In genomic region chr4:105657117-105657765, GRCh38 we compare ENCODE assay signal across 23 cellular contexts.
"Had no signal": no experiment of that assay in that cellular context is flagged by ENCODE, and none has a peak within 500 bp of the region (broad histone marks: within the 10 kb centered on the region; RNA-seq: fewer than 3 reads in every experiment).

No MANE protein-coding gene starts in this region.

- H3K27me3 ChIP-seq: gastrocnemius medialis, heart right ventricle, right lobe of liver, spleen, testis, tibial nerve, upper lobe of right lung, vagina had no signal

- H3K36me3 ChIP-seq: gastrocnemius medialis, heart right ventricle, prostate gland, right lobe of liver, spleen, tibial nerve, upper lobe of right lung, vagina had no signal

- H3K4me3 ChIP-seq: gastrocnemius medialis, heart right ventricle, prostate gland, right lobe of liver, spleen, testis, tibial nerve, upper lobe of right lung, vagina had no signal

- H3K4me1 Mint-ChIP-seq: naive thymus-derived CD4-positive, alpha-beta T cell; nephron progenitor cell; stimulated activated memory B cell treated with anti-CD40 and anti-IgM and Interleukin-4, amounts not matched to agents 10 μg/mL and 1 μg/mL and 100 μg/mL, for 72 hours; stimulated activated naive CD8-positive, alpha-beta T cell treated with anti-CD3 and anti-CD28 coated beads, Interleukin-15, amount 100 ng/mL, for 72 hours had no signal

- H3K27me3 Mint-ChIP-seq: stimulated activated memory B cell treated with anti-CD40 and anti-IgM and Interleukin-4, amounts not matched to agents 10 μg/mL and 1 μg/mL and 100 μg/mL, for 72 hours; stimulated activated naive CD8-positive, alpha-beta T cell treated with anti-CD3 and anti-CD28 coated beads, Interleukin-15, amount 100 ng/mL, for 72 hours had no signal

- DNase-seq: effector memory CD8-positive, alpha-beta T cell; erythroblast; gastrocnemius medialis; heart right ventricle; hypothalamus; kidney glomerular epithelial cell; naive thymus-derived CD4-positive, alpha-beta T cell; nephron progenitor cell; retina; right lobe of liver; spleen; stimulated activated CD4-positive, alpha-beta T cell treated with anti-CD3 and anti-CD28 coated beads, Interleukin-15, amount 100 ng/mL, for 24 hours; stimulated activated CD4-positive, alpha-beta T cell treated with anti-CD3 and anti-CD28 coated beads, Interleukin-1b, Interleukin-23, amount 100 ng/mL, for 48 hours; stimulated activated CD4-positive, alpha-beta T cell treated with anti-CD3 and anti-CD28 coated beads, Interleukin-4, amount 100 ng/mL, for 24 hours; stimulated activated naive CD8-positive, alpha-beta T cell treated with anti-CD3 and anti-CD28 coated beads, Interleukin-15, amount 100 ng/mL, for 72 hours; testis; upper lobe of right lung had no signal

- H3K9ac ChIP-seq: parathyroid adenoma had no signal

- ATAC-seq: effector memory CD8-positive, alpha-beta T cell; gastrocnemius medialis; heart right ventricle; naive thymus-derived CD4-positive, alpha-beta T cell; right lobe of liver; stimulated activated memory B cell treated with anti-CD40 and anti-IgM and Interleukin-4, amounts not matched to agents 10 μg/mL and 1 μg/mL and 100 μg/mL, for 72 hours; stimulated activated naive CD8-positive, alpha-beta T cell treated with anti-CD3 and anti-CD28 coated beads, Interleukin-15, amount 100 ng/mL, for 72 hours; upper lobe of right lung had no signal

- H3K79me2 ChIP-seq: parathyroid adenoma had no signal

- H3K27ac ChIP-seq: gastrocnemius medialis, heart right ventricle, parathyroid adenoma, prostate gland, right lobe of liver, spleen, testis, tibial nerve, upper lobe of right lung, vagina had no signal

- FAIRE-seq: islet of Langerhans had no signal

- H3K9me3 Mint-ChIP-seq: effector memory CD8-positive, alpha-beta T cell; naive thymus-derived CD4-positive, alpha-beta T cell; nephron progenitor cell; stimulated activated memory B cell treated with anti-CD40 and anti-IgM and Interleukin-4, amounts not matched to agents 10 μg/mL and 1 μg/mL and 100 μg/mL, for 72 hours; stimulated activated naive CD8-positive, alpha-beta T cell treated with anti-CD3 and anti-CD28 coated beads, Interleukin-15, amount 100 ng/mL, for 72 hours had no signal

- H3K4me3 Mint-ChIP-seq: effector memory CD8-positive, alpha-beta T cell; naive thymus-derived CD4-positive, alpha-beta T cell; nephron progenitor cell; stimulated activated memory B cell treated with anti-CD40 and anti-IgM and Interleukin-4, amounts not matched to agents 10 μg/mL and 1 μg/mL and 100 μg/mL, for 72 hours; stimulated activated naive CD8-positive, alpha-beta T cell treated with anti-CD3 and anti-CD28 coated beads, Interleukin-15, amount 100 ng/mL, for 72 hours had no signal

- H3K9me3 ChIP-seq: gastrocnemius medialis, heart right ventricle, prostate gland, right lobe of liver, spleen, testis, tibial nerve, upper lobe of right lung, vagina had no signal

- H3K36me3 Mint-ChIP-seq: naive thymus-derived CD4-positive, alpha-beta T cell; stimulated activated memory B cell treated with anti-CD40 and anti-IgM and Interleukin-4, amounts not matched to agents 10 μg/mL and 1 μg/mL and 100 μg/mL, for 72 hours had no signal

- H2AFZ ChIP-seq: parathyroid adenoma had no signal

- H3K4me1 ChIP-seq: gastrocnemius medialis, heart right ventricle, parathyroid adenoma, prostate gland, spleen, testis, tibial nerve, upper lobe of right lung, vagina had no signal

- H3K27ac Mint-ChIP-seq: effector memory CD8-positive, alpha-beta T cell; naive thymus-derived CD4-positive, alpha-beta T cell; nephron progenitor cell; stimulated activated memory B cell treated with anti-CD40 and anti-IgM and Interleukin-4, amounts not matched to agents 10 μg/mL and 1 μg/mL and 100 μg/mL, for 72 hours; stimulated activated naive CD8-positive, alpha-beta T cell treated with anti-CD3 and anti-CD28 coated beads, Interleukin-15, amount 100 ng/mL, for 72 hours had no signal
